ENCODE assay signal across 1 cellular context in genomic region chr2:152468832-152469692, GRCh38.
TF ChIP-seq lines count a peak whose summit lies in the region.

No MANE protein-coding gene starts in this region.

TF ChIP-seq in WTC11, 78 proteins besides CTCF, POLR2A, EP300 and RAD21 (continued from another document):
- TF ChIP-seq, protein P1, sequence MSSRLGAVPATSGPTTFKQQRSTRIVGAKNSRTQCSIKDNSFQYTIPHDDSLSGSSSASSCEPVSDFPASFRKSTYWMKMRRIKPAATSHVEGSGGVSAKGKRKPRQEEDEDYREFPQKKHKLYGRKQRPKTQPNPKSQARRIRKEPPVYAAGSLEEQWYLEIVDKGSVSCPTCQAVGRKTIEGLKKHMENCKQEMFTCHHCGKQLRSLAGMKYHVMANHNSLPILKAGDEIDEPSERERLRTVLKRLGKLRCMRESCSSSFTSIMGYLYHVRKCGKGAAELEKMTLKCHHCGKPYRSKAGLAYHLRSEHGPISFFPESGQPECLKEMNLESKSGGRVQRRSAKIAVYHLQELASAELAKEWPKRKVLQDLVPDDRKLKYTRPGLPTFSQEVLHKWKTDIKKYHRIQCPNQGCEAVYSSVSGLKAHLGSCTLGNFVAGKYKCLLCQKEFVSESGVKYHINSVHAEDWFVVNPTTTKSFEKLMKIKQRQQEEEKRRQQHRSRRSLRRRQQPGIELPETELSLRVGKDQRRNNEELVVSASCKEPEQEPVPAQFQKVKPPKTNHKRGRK (CRISPR knock-in tag; IDR thresholded peaks at IDR 0.05; ENCODE audit: borderline replicate concordance), result no peak
- TF ChIP-seq, protein P2, sequence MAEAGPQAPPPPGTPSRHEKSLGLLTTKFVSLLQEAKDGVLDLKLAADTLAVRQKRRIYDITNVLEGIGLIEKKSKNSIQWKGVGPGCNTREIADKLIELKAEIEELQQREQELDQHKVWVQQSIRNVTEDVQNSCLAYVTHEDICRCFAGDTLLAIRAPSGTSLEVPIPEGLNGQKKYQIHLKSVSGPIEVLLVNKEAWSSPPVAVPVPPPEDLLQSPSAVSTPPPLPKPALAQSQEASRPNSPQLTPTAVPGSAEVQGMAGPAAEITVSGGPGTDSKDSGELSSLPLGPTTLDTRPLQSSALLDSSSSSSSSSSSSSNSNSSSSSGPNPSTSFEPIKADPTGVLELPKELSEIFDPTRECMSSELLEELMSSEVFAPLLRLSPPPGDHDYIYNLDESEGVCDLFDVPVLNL (CRISPR knock-in tag; IDR thresholded peaks at IDR 0.05; ENCODE audit: borderline replicate concordance, low read depth), result no peak
- no peak for TF ChIP-seq ETV6 (CRISPR knock-in tag; IDR thresholded peaks at IDR 0.05)
